ENCODE assay signal across 8 cellular contexts in the genomic region with DNA sequence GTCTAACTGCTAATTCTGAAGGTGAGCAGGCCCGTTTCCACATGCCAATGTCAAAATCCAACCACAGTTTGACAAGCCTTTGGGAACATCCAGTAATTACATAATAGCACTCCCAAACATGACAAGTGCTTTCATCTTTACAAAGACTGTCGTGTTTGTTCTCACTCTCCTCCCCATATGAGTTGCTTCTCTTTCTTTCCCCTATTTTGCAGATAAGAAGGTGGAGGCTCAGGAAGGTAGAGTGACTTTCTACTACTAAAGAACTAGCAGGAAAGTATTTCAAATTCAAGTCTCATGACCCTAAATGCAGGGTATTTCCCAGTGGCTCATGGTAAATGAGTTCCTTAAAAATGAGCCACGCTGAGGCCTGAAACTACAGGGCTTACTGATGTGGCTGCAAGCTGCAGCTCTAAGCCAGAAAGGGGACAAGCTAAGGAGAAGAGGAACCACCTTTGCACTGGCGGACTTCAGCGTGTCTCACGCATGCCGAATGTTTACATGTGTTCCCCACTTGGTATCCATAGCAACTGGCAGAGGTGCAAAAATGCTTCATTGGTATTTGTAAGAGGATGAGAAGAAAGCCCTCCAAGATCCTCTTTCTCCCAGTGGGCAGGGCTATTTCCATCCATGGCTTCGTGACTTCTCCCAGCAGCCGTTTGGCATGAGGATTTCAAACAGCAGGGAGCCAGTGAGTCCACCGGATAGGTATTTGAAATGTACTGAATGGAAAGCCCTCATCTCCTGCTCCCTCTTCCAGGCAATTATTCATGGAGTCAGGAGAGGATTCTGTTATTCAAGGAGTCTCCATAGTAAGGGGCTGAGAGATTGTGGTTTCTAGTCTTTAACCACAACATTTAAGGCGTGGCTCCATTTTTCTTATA. TPM values are rescaled to one million over a fixed set of nuclear protein-coding genes. Genes with fewer than 3 reads are reported as not detected.
DNase-seq lines count a peak whose midpoint lies in the region; ATAC-seq and TF ChIP-seq lines count a peak whose summit lies in the region.

No MANE protein-coding gene starts in this region.

- in situ Hi-C loops in gastrocnemius medialis (cut with MboI; ENCODE audit: low sequenced_read_pairs in 4 of 4), result no loop called here

- H3K27ac ChIP-seq in OCI-LY3 (ENCODE audit: low read length) (peak overlapping the region; percentile 98), gastrocnemius medialis (peak overlapping the region in 3 of 4 donors; percentile 0 to 51 (median 14))

- H3K9me3 ChIP-seq in OCI-LY3 (ENCODE audit: insufficient read depth, low read length) (no peaks in the 10 kb centered on the region), gastrocnemius medialis (no peaks in the 10 kb centered on the region)

- H3K27me3 ChIP-seq in OCI-LY3 (ENCODE audit: low read depth, low read length) (no peaks in the 10 kb centered on the region), gastrocnemius medialis (no peaks in the 10 kb centered on the region)

- TF ChIP-seq POLR2A in gastrocnemius medialis (IDR thresholded peaks at IDR 0.05), result no peak

- intact Hi-C loops in head of caudate nucleus (cut with DNase I), result no loop called here
- intact Hi-C loops in gastrocnemius medialis (cut with DNase I; ENCODE audit: low total_unique reads), result no loop called here

- peak overlapping the region; percentile 96 for H3K4me2 ChIP-seq in OCI-LY3 (ENCODE audit: low read length)

- TF ChIP-seq CTCF in OCI-LY3 (IDR thresholded peaks at IDR 0.05; ENCODE audit: low read depth, low read length), result no peak
- no peak for TF ChIP-seq CTCF in gastrocnemius medialis (IDR thresholded peaks at IDR 0.05 in 4 of 5, conservative IDR thresholded peaks at IDR 0.05 in 1 of 5)

- peak overlapping the region; percentile 77 for H3K4me3 ChIP-seq in OCI-LY3 (ENCODE audit: low read length)
- H3K4me3 ChIP-seq in gastrocnemius medialis, result no peak overlapping the region

- 0 out of 2 replicates have a peak overlapping the region, but pooled peaks have one; percentile 2 for H2AFZ ChIP-seq in OCI-LY3 (ENCODE audit: low read depth, low read length)

- H3K79me2 ChIP-seq in OCI-LY3 (ENCODE audit: low read length), result peaks cover 18% of the 10 kb centered on the region

- H3K9ac ChIP-seq in OCI-LY3 (ENCODE audit: low read length), result peak overlapping the region; percentile 95

- ATAC-seq in GM18519 (IDR thresholded peaks at IDR 0.05; ENCODE audit: low FRiP score, unreplicated experiment) (peak; percentile 57), HG02885 (IDR thresholded peaks at IDR 0.05; ENCODE audit: poor library complexity, unreplicated experiment) (peak; percentile 55), gastrocnemius medialis (peak in 1 of 2 donors; percentile 43)

- no peaks in the 10 kb centered on the region for H4K20me1 ChIP-seq in OCI-LY3 (ENCODE audit: insufficient read depth, low read length)

- H3K36me3 ChIP-seq in OCI-LY3 (replicated peaks; ENCODE audit: low read depth, low read length), result no peaks in the 10 kb centered on the region
- no peaks in the 10 kb centered on the region for H3K36me3 ChIP-seq in gastrocnemius medialis

- H3K4me1 ChIP-seq in OCI-LY3 (ENCODE audit: low read length) (peaks cover 87% of the 10 kb centered on the region), gastrocnemius medialis (peaks cover 26 to 27% of the 10 kb centered on the region in 2 donors)

- DNase-seq in activated effector memory CD4-positive, alpha-beta T cell treated with anti-CD3 and anti-CD28 coated beads, Interleukin-2, amount 50 U/mL, for 16 hours, result peak; percentile 86
- DNase-seq in head of caudate nucleus, result peak in 34 of 42 donors; percentile 3 to 66 (median 29)
- peak in 1 of 2 donors; percentile 41 for DNase-seq in gastrocnemius medialis
- no peak for DNase-seq in NCI-H1694 (lab: John Stamatoyannopoulos, UW)
- DNase-seq in HuH-7.5 (ENCODE audit: low spot score), result no peak

RNA-seq across cellular contexts. Expression of gene CD44, which starts 55.5 kb away (rescaled TPM):
- 10 to 100 TPM; 19.5 to 32.5 (median 29.2) TPM for total RNA-seq in gastrocnemius medialis

Comparison
In these comparisons a context has a peak if more than half of its experiments do, and no peak if none do; other contexts are left out.
1. DNase-seq: peak in activated effector memory CD4-positive, alpha-beta T cell treated with anti-CD3 and anti-CD28 coated beads, Interleukin-2, amount 50 U/mL, for 16 hours (single experiment) and head of caudate nucleus (34 of 42); none in NCI-H1694 (single experiment) and HuH-7.5 (single experiment).